Comparison of ENCODE assay signal across 7 cellular contexts in genomic region chr14:100327128-100327527, GRCh38. TPM values are rescaled to one million over a fixed set of nuclear protein-coding genes. Genes with fewer than 3 reads are reported as not detected.
"Had no signal": no experiment of that assay in that cellular context is flagged by ENCODE, and none has a peak within 500 bp of the region (broad histone marks: within the 10 kb centered on the region; RNA-seq: fewer than 3 reads in every experiment).

No MANE protein-coding gene starts in this region.

- DNase-seq: GM23248, GOT3, HFFc6, IMR-90 had no signal

- H3K36me3 ChIP-seq: HAP-1 had no signal

- H3K4me1 ChIP-seq: HAP-1 had no signal

- H3K4me3 ChIP-seq: GM23248, HAP-1, K562 had no signal

- ATAC-seq: HCT116, K562 had no signal

- H3K27ac ChIP-seq: GM23248 had no signal

- H3K9me3 ChIP-seq: HAP-1 had no signal

- H3K4me3 Mint-ChIP-seq: HFFc6 had no signal

- H3K27ac Mint-ChIP-seq: HFFc6 had no signal

- H2AFZ ChIP-seq: GM23248 had no signal

- H3K9ac ChIP-seq: GM23248 had no signal

- H3K9me3 Mint-ChIP-seq: HFFc6 had no signal

RNA-seq across cellular contexts. Expression of gene SLC25A47, which starts 4.0 kb away (rescaled TPM):
- total RNA-seq: GM23248, HFFc6, IMR-90 had no signal
- polyA plus RNA-seq: GM23248, IMR-90, K562 had no signal
